ENCODE assay signal across 8 cellular contexts in the genomic region with DNA sequence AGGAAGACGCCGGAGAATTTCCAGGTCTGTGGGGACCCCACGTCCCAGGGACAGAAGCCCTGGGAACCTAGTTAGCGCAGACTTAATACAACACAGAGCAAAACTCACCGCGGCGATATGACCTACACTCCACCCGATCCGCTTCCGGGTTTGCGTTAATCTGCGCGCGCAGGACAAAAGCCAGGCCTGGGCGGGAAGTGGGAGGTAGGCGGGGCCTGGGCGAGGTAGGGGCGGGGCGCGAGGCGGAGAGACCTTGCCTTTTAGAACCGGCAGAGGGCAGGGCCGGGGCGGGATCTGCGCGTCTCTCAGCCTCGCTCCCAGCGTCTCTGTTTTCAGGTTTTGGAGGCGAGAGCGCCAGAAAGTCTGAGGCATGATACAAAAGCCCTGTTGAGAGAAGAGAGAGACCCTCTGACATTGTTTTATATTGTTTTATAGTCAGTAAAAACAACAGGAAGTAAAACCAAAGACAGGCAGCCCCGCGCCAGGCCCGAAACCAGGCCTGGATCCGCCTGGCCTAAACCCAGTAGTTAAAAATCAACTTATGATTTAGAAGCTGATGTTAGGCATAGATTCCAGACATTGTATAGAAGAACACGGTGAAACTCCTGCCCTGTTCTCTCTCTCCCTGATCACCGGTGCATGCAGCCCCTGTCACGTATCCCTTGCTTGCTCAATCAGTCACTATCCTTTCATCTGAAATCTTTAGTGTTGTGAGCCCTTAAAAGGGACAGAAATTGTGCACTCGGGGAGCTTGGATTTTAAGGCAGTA. TPM values are rescaled to one million over a fixed set of nuclear protein-coding genes. Genes with fewer than 3 reads are reported as not detected.
A peak's percentile ranks its signal among the peaks of the same experiment; 100 is the strongest.
DNase-seq lines count a peak whose midpoint lies in the region; ATAC-seq, FAIRE-seq and TF ChIP-seq lines count a peak whose summit lies in the region.

Gene ZNF611, minus strand, starts transcription at position 152 of the 769 bp plus-strand sequence. CDS start 19,150 bp downstream, outside the sequence.

- peak within 1 kb of the TSS; percentile 78 to 98 for H3K4me3 ChIP-seq in mesenchymal stem cell (ENCODE audit: insufficient read depth in 1 of 2, low read depth in 1 of 2, low read length in 2 of 2)

- peak within 1 kb of the TSS; percentile 12 for H2BK15ac ChIP-seq in mesenchymal stem cell (ENCODE audit: low read depth, poor library complexity, severe bottlenecking)

- peak within 1 kb of the TSS; percentile 13 for H4K91ac ChIP-seq in mesenchymal stem cell (ENCODE audit: low read length)

- ATAC-seq in effector memory CD8-positive, alpha-beta T cell (replicated peaks): peak; percentile 97

- DNase-seq in COLO829 (ENCODE audit: low spot score): peak; percentile 70
- DNase-seq in GM20000 (ENCODE audit: low spot score): peak; percentile 94
- peak; percentile 86 for DNase-seq in HTR-8/SVneo (ENCODE audit: insufficient read length, low spot score)
- peak; percentile 92 for DNase-seq in NOMO-1 treated with DMSO at 0.1 percent for 48 hours (lab: John Stamatoyannopoulos, UW; ENCODE audit: unreplicated experiment)
- DNase-seq in activated CD8-positive, alpha-beta memory T cell treated with anti-CD3 and anti-CD28 coated beads for 48 hours (ENCODE audit: low read depth in 2 of 3, low spot score in 2 of 3): peak; percentile 93 to 99 (median 94)
- peak; percentile 99 for DNase-seq in effector memory CD8-positive, alpha-beta T cell
- peak; percentile 94 for DNase-seq in mesenchymal stem cell
- DNase-seq in stimulated activated CD8-positive, alpha-beta memory T cell treated with anti-CD3 and anti-CD28 coated beads, Interleukin-12 subunit alpha, Interleukin-12 subunit beta, amount 100 ng/mL, for 4 hours (ENCODE audit: low read depth): peak; percentile 98

- no peaks in the 10 kb centered on the region for H3K9me3 ChIP-seq in mesenchymal stem cell (ENCODE audit: control insufficient read depth, low read length)

- H2AK5ac ChIP-seq in mesenchymal stem cell (ENCODE audit: low read length, severe bottlenecking): no peak within 1 kb of the TSS

- H3K4me3 Mint-ChIP-seq in effector memory CD8-positive, alpha-beta T cell: peak within 1 kb of the TSS; percentile 81 to 85

- H2BK120ac ChIP-seq in mesenchymal stem cell (ENCODE audit: low read depth, low read length): peak within 1 kb of the TSS; percentile 77

- peaks cover 0 to 14% of the 10 kb centered on the region in 2 experiments for H3K36me3 ChIP-seq in mesenchymal stem cell (ENCODE audit: control insufficient read depth in 1 of 2, insufficient read depth in 2 of 2, low read depth in 1 of 2, low read length in 2 of 2)

- no peaks in the 10 kb centered on the region for H3K9me3 Mint-ChIP-seq in effector memory CD8-positive, alpha-beta T cell

- H3K4ac ChIP-seq in mesenchymal stem cell (ENCODE audit: low read depth in 1 of 2, low read length in 2 of 2): peak within 1 kb of the TSS; percentile 20 to 24

- peaks cover 7% of the 10 kb centered on the region for H3K4me1 ChIP-seq in mesenchymal stem cell (ENCODE audit: control insufficient read depth, insufficient read depth, low read depth, low read length)

- H4K8ac ChIP-seq in mesenchymal stem cell (ENCODE audit: low read length): peak within 1 kb of the TSS; percentile 69

- TF ChIP-seq CTCF in GM20000 (IDR thresholded peaks at IDR 0.05; ENCODE audit: extremely low read depth, missing control alignments): no peak

- peak within 1 kb of the TSS in 1 of 2 experiments; percentile 1 for H2BK12ac ChIP-seq in mesenchymal stem cell (ENCODE audit: low read length in 2 of 2)

- no peaks in the 10 kb centered on the region for H3K27me3 ChIP-seq in mesenchymal stem cell (ENCODE audit: control insufficient read depth in 1 of 2, insufficient read depth in 1 of 2, low read length in 2 of 2)

- H3K79me1 ChIP-seq in mesenchymal stem cell (replicated peaks; ENCODE audit: low read length, poor library complexity, severe bottlenecking): peaks cover 12% of the 10 kb centered on the region

- peak; percentile 94 for FAIRE-seq in HTR-8/SVneo (lab: Jason Lieb, UNC)

- H3K4me2 ChIP-seq in mesenchymal stem cell (ENCODE audit: low read length, poor library complexity, severe bottlenecking): peak within 1 kb of the TSS; percentile 80

- peaks cover 15 to 21% of the 10 kb centered on the region in 2 donors for H3K4me1 Mint-ChIP-seq in effector memory CD8-positive, alpha-beta T cell (ENCODE audit: low read depth in 2 of 2)

- H3K9ac ChIP-seq in mesenchymal stem cell (ENCODE audit: low read length): peak within 1 kb of the TSS; percentile 98

- no peaks in the 10 kb centered on the region for H3K27me3 Mint-ChIP-seq in effector memory CD8-positive, alpha-beta T cell

- 20% methylated on average over 28 of the region's 38 CpGs for WGBS in mesenchymal stem cell

- H3K18ac ChIP-seq in mesenchymal stem cell (ENCODE audit: low read depth in 1 of 2, low read length in 2 of 2): peak within 1 kb of the TSS; percentile 31 to 78

- H3K27ac ChIP-seq in mesenchymal stem cell (ENCODE audit: low read length, poor library complexity, severe bottlenecking): peak within 1 kb of the TSS; percentile 90

- peaks cover 14% of the 10 kb centered on the region for H3K36me3 Mint-ChIP-seq in effector memory CD8-positive, alpha-beta T cell (ENCODE audit: insufficient read depth)

- no peak within 1 kb of the TSS for H3K14ac ChIP-seq in mesenchymal stem cell (ENCODE audit: low read length in 2 of 2)

- H2BK5ac ChIP-seq in mesenchymal stem cell (ENCODE audit: low read depth, low read length, poor library complexity, severe bottlenecking): peak within 1 kb of the TSS; percentile 87

- H3K23ac ChIP-seq in mesenchymal stem cell (ENCODE audit: low read length in 2 of 2): no peak within 1 kb of the TSS

- H2AFZ ChIP-seq in mesenchymal stem cell (ENCODE audit: low read depth, low read length): no peak within 1 kb of the TSS

- H3K27ac Mint-ChIP-seq in effector memory CD8-positive, alpha-beta T cell: peak within 1 kb of the TSS; percentile 87 to 91

RNA-seq across cellular contexts. Expression of gene ZNF611, which starts in this region (rescaled TPM):
- 7.1 TPM for polyA plus RNA-seq in mesenchymal stem cell (2013, experiment 1 of 2)
- 5.0 TPM for polyA plus RNA-seq in mesenchymal stem cell (2013, experiment 2 of 2)

Comparison
In these comparisons a context has a peak if more than half of its experiments do, and no peak if none do; other contexts are left out.
1. Peak in every context shown above with its lines: DNase-seq, ATAC-seq, H3K4me3 ChIP-seq and H3K27ac ChIP-seq.